7 cellular contexts compared by ENCODE assay signal in the genomic region with DNA sequence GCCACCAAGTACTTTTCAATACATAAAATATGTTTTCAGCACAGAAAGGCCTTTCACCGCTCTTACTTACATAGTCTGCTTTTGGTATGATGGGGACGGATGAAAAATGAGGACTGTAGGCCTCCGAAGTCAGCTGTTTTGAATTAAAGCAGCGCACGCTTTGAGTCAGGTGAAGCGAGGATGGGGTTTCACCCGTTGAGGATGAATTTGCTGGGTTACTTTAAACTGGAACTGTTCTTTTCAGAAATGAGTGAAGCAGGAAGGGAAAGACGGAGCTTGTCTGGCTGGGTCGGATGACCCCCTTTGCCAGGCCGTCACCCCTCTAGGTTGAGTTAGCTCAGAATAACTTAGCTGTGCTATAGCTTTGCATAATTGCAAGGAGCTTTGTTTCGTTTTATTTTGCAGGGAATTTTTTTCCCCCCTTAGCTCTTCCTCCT. TPM values are rescaled to one million over a fixed set of nuclear protein-coding genes. Genes with fewer than 3 reads are reported as not detected.
DNase-seq lines count a peak whose midpoint lies in the region; ATAC-seq lines count a peak whose summit lies in the region.

No MANE protein-coding gene starts in this region.

- no peaks in the 10 kb centered on the region for H3K36me3 Mint-ChIP-seq in activated naive CD8-positive, alpha-beta T cell

- peak overlapping the region; percentile 87 for H3K27ac ChIP-seq in rectal smooth muscle tissue (ENCODE audit: low read depth, low read length)

- H3K27ac Mint-ChIP-seq in activated naive CD8-positive, alpha-beta T cell: peak overlapping the region; percentile 94

- H3K4me1 ChIP-seq in rectal smooth muscle tissue (ENCODE audit: control insufficient read depth, insufficient read depth, low read length): peaks cover 9% of the 10 kb centered on the region

- H3K9ac ChIP-seq in rectal smooth muscle tissue (ENCODE audit: low read length): no peak overlapping the region

- in situ Hi-C loops in G401 (cut with HindIII; ENCODE audit: low sequenced_read_pairs): no loop called here

- H3K27me3 ChIP-seq in rectal smooth muscle tissue (ENCODE audit: control insufficient read depth, insufficient read depth, low read length): no peaks in the 10 kb centered on the region

- DNase-seq in G401 (ENCODE audit: low spot score): no peak
- DNase-seq in cerebellum (ENCODE audit: low spot score): no peak
- no peak for DNase-seq in SKM-1 (lab: John Stamatoyannopoulos, UW; ENCODE audit: unreplicated experiment)

- H3K36me3 ChIP-seq in rectal smooth muscle tissue (ENCODE audit: control insufficient read depth, insufficient read depth, low read length): no peaks in the 10 kb centered on the region

- no peaks in the 10 kb centered on the region for H3K9me3 Mint-ChIP-seq in activated naive CD8-positive, alpha-beta T cell (ENCODE audit: low read depth)

- peak; percentile 31 for ATAC-seq in GM18907 (IDR thresholded peaks at IDR 0.05; ENCODE audit: unreplicated experiment)
- ATAC-seq in HG02970 (IDR thresholded peaks at IDR 0.05; ENCODE audit: low FRiP score, unreplicated experiment): peak; percentile 23

- H3K27me3 Mint-ChIP-seq in activated naive CD8-positive, alpha-beta T cell: no peaks in the 10 kb centered on the region

- H3K4me3 Mint-ChIP-seq in activated naive CD8-positive, alpha-beta T cell: peak overlapping the region; percentile 94

- no peak overlapping the region for H3K4me3 ChIP-seq in rectal smooth muscle tissue (ENCODE audit: low read length)

- peaks cover 42% of the 10 kb centered on the region for H3K4me1 Mint-ChIP-seq in activated naive CD8-positive, alpha-beta T cell (ENCODE audit: low read depth)

RNA-seq across cellular contexts. Expression of a gene that starts 40.0 kb away (rescaled TPM):
- 18.0 and 23.2 TPM in 2 replicates for total RNA-seq in G401 (2014; rRNA removed; shearing (Covaris generic))
- total RNA-seq in cerebellum: 59.8 TPM
